ENCODE assay signal across 8 cellular contexts in genomic region chr19:39030854-39031367, GRCh38. TPM values are rescaled to one million over a fixed set of nuclear protein-coding genes. Genes with fewer than 3 reads are reported as not detected.
DNase-seq lines count a peak whose midpoint lies in the region; ATAC-seq and TF ChIP-seq lines count a peak whose summit lies in the region.

No MANE protein-coding gene starts in this region.

- no peaks in the 10 kb centered on the region for H3K9me2 ChIP-seq in SK-N-SH

- H3K9ac ChIP-seq in SK-N-SH = no peak overlapping the region

- H2AFZ ChIP-seq in SK-N-SH (ENCODE audit: low read depth) = no peak overlapping the region

- H3K4me3 ChIP-seq in SK-N-SH (ENCODE audit: low read depth in 2 of 2, low read length in 1 of 2) (peak overlapping the region; percentile 60 to 68), iPS-18c (ENCODE audit: insufficient read depth, low read depth, low read length) (peak overlapping the region; percentile 84)

- no peaks in the 10 kb centered on the region for H3K27me3 ChIP-seq in SK-N-SH (ENCODE audit: insufficient read depth)

- CTCF ChIA-PET in SK-N-SH (lab: Yijun Ruan, JAX) = interaction anchor here (0.9 to 2.1 kb wide), 3 partner anchors 21 to 297 kb away, joined by 3 to 7 read pairs (median 4); partner anchors contain the start of gene FBXO17

- H3K27me3 Mint-ChIP-seq in activated T-helper 17 cell treated with anti-CD3 and anti-CD28 coated beads, Interleukin-2, amount 50 U/mL, for 72 hours = peaks cover 5% of the 10 kb centered on the region
- H3K27me3 Mint-ChIP-seq in stimulated activated naive CD8-positive, alpha-beta T cell treated with anti-CD3 and anti-CD28 coated beads, Interleukin-15, amount 100 ng/mL, for 72 hours = peaks cover 11% of the 10 kb centered on the region

- DNase-seq in SK-N-SH (no peak), cerebellar nuclear complex (lab: John Stamatoyannopoulos, UW) (no peak), NCI-H1092 (lab: John Stamatoyannopoulos, UW) (no peak), NCI-H2107 treated with DMSO at 0.1 percent for 48 hours (lab: John Stamatoyannopoulos, UW; ENCODE audit: unreplicated experiment) (no peak)
- DNase-seq in stimulated activated naive CD8-positive, alpha-beta T cell treated with anti-CD3 and anti-CD28 coated beads, Interleukin-15, amount 100 ng/mL, for 72 hours = no peak

- WGBS in SK-N-SH (ENCODE audit: low lambda C conversion rate) = 50% methylated on average over 6 of the region's 11 CpGs

- no peaks in the 10 kb centered on the region for H3K79me2 ChIP-seq in SK-N-SH (ENCODE audit: insufficient read depth)

- H3K9me3 ChIP-seq in SK-N-SH (no peaks in the 10 kb centered on the region), iPS-18c (ENCODE audit: control insufficient read depth, insufficient read depth, low read length) (peaks cover 4% of the 10 kb centered on the region)

- H4K20me1 ChIP-seq in SK-N-SH (ENCODE audit: insufficient read depth) = no peaks in the 10 kb centered on the region

- no peak for TF ChIP-seq EP300 in SK-N-SH (IDR thresholded peaks at IDR 0.05; ENCODE audit: borderline replicate concordance in 1 of 2, low read depth in 1 of 2, low read length in 1 of 2)

- no peak for ATAC-seq in SK-N-SH treated with all-trans-retinoic acid at 6 μM for 48 hours
- no peak for ATAC-seq in activated T-helper 17 cell treated with anti-CD3 and anti-CD28 coated beads, Interleukin-2, amount 50 U/mL, for 72 hours (replicated peaks)
- ATAC-seq in stimulated activated naive CD8-positive, alpha-beta T cell treated with anti-CD3 and anti-CD28 coated beads, Interleukin-15, amount 100 ng/mL, for 72 hours = no peak

- no peak overlapping the region; a peak in 1 of 4 replicates for H3K27ac ChIP-seq in SK-N-SH (ENCODE audit: low read depth in 2 of 2, low read length in 1 of 2)

- H3K4me1 Mint-ChIP-seq in activated T-helper 17 cell treated with anti-CD3 and anti-CD28 coated beads, Interleukin-2, amount 50 U/mL, for 72 hours = no peaks in the 10 kb centered on the region
- H3K4me1 Mint-ChIP-seq in stimulated activated naive CD8-positive, alpha-beta T cell treated with anti-CD3 and anti-CD28 coated beads, Interleukin-15, amount 100 ng/mL, for 72 hours = peaks cover 21% of the 10 kb centered on the region

- no peaks in the 10 kb centered on the region for H3K36me3 ChIP-seq in SK-N-SH (replicated peaks in 1 of 2; ENCODE audit: control insufficient read depth in 1 of 2, insufficient read depth in 2 of 2, low read length in 1 of 2)

- no peak for TF ChIP-seq RAD21 in SK-N-SH (IDR thresholded peaks at IDR 0.05; ENCODE audit: low read length)

- no peaks in the 10 kb centered on the region for H3K36me3 Mint-ChIP-seq in activated T-helper 17 cell treated with anti-CD3 and anti-CD28 coated beads, Interleukin-2, amount 50 U/mL, for 72 hours (ENCODE audit: low read depth)

- H3K4me1 ChIP-seq in SK-N-SH (ENCODE audit: control insufficient read depth in 1 of 2, insufficient read depth in 2 of 2, low read depth in 1 of 2, low read length in 1 of 2) = peaks cover 0 to 3% of the 10 kb centered on the region in 2 experiments; a peak in 1 of 4 replicates

- no peak for TF ChIP-seq CTCF in SK-N-SH (IDR thresholded peaks at IDR 0.05)

- POLR2A ChIA-PET in SK-N-SH (lab: Yijun Ruan, JAX) = no interaction called here

- H3K4me2 ChIP-seq in SK-N-SH = peak overlapping the region; percentile 97

- H3K9me3 Mint-ChIP-seq in activated T-helper 17 cell treated with anti-CD3 and anti-CD28 coated beads, Interleukin-2, amount 50 U/mL, for 72 hours = no peaks in the 10 kb centered on the region
- no peaks in the 10 kb centered on the region for H3K9me3 Mint-ChIP-seq in stimulated activated naive CD8-positive, alpha-beta T cell treated with anti-CD3 and anti-CD28 coated beads, Interleukin-15, amount 100 ng/mL, for 72 hours

- H3F3A ChIP-seq in SK-N-SH (replicated peaks; ENCODE audit: insufficient read depth) = no peaks in the 10 kb centered on the region

- no peak overlapping the region for H3K27ac Mint-ChIP-seq in activated T-helper 17 cell treated with anti-CD3 and anti-CD28 coated beads, Interleukin-2, amount 50 U/mL, for 72 hours
- no peak overlapping the region for H3K27ac Mint-ChIP-seq in stimulated activated naive CD8-positive, alpha-beta T cell treated with anti-CD3 and anti-CD28 coated beads, Interleukin-15, amount 100 ng/mL, for 72 hours

- H3K4me3 Mint-ChIP-seq in activated T-helper 17 cell treated with anti-CD3 and anti-CD28 coated beads, Interleukin-2, amount 50 U/mL, for 72 hours = peak overlapping the region; percentile 47
- H3K4me3 Mint-ChIP-seq in stimulated activated naive CD8-positive, alpha-beta T cell treated with anti-CD3 and anti-CD28 coated beads, Interleukin-15, amount 100 ng/mL, for 72 hours = peak overlapping the region; percentile 82 to 87

TF ChIP-seq in SK-N-SH, 30 proteins besides CTCF, POLR2A, EP300 and RAD21 (continues in another document):
- TF ChIP-seq EZH2phosphoT487 (IDR thresholded peaks at IDR 0.05; ENCODE audit: borderline replicate concordance, low read depth) (no peak), POLR2AphosphoS5 (IDR thresholded peaks at IDR 0.05; ENCODE audit: low read depth, low read length) (no peak), RXRA (IDR thresholded peaks at IDR 0.05; ENCODE audit: borderline replicate concordance, low read depth) (no peak), FOXJ3 (CRISPR knock-in tag; IDR thresholded peaks at IDR 0.05) (no peak), NFIC (IDR thresholded peaks at IDR 0.05; ENCODE audit: borderline replicate concordance) (no peak), GABPA (IDR thresholded peaks at IDR 0.05; ENCODE audit: low read depth) (no peak)
- TF ChIP-seq, protein P1, sequence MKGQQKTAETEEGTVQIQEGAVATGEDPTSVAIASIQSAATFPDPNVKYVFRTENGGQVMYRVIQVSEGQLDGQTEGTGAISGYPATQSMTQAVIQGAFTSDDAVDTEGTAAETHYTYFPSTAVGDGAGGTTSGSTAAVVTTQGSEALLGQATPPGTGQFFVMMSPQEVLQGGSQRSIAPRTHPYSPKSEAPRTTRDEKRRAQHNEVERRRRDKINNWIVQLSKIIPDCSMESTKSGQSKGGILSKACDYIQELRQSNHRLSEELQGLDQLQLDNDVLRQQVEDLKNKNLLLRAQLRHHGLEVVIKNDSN (IDR thresholded peaks at IDR 0.05; ENCODE audit: borderline replicate concordance, low read depth) = no peak

TF ChIP-seq in SK-N-SH treated with all-trans-retinoic acid at 6 μM for 48 hours, 23 proteins besides CTCF, POLR2A, EP300 and RAD21 (continues in another document):
- TF ChIP-seq ARNTL (CRISPR knock-in tag; IDR thresholded peaks at IDR 0.05; ENCODE audit: borderline replicate concordance, low read depth) = no peak
- TF ChIP-seq ZFP30 (CRISPR knock-in tag; IDR thresholded peaks at IDR 0.05) = no peak
- TF ChIP-seq CSDC2 (CRISPR knock-in tag; IDR thresholded peaks at IDR 0.05) = no peak
- no peak for TF ChIP-seq PATZ1 (CRISPR knock-in tag; IDR thresholded peaks at IDR 0.05; ENCODE audit: borderline replicate concordance)
- TF ChIP-seq RARB (CRISPR knock-in tag; IDR thresholded peaks at IDR 0.05) = no peak
- TF ChIP-seq ZC3H10 (CRISPR knock-in tag; IDR thresholded peaks at IDR 0.05) = no peak
- TF ChIP-seq CSRNP3 (CRISPR knock-in tag; IDR thresholded peaks at IDR 0.05) = no peak

RNA-seq across cellular contexts. Expression of gene FBXO27, which starts 1.4 kb away (rescaled TPM):
- polyA plus RNA-seq in SK-N-SH (2012; rRNA removed) = 5.0 and 5.8 TPM in 2 replicates
- 4.3 and 4.5 TPM in 2 replicates for polyA plus RNA-seq in SK-N-SH (2012; cell fraction: cytosol; rRNA removed)
- 3.2 and 7.6 TPM in 2 replicates for polyA plus RNA-seq in SK-N-SH (2012; cell fraction: nucleus; rRNA removed)
- under 1 TPM; 0.43 to 0.66 TPM for total RNA-seq in activated T-helper 17 cell treated with anti-CD3 and anti-CD28 coated beads, Interleukin-2, amount 50 U/mL, for 72 hours

RNA-seq across cellular contexts. Expression of gene ACP7, which starts 53.3 kb away (rescaled TPM):
- polyA plus RNA-seq in SK-N-SH (2012; rRNA removed) = 0.24 and 0.36 TPM in 2 replicates
- polyA plus RNA-seq in SK-N-SH (2012; cell fraction: cytosol; rRNA removed) = 0.13 and 0.31 TPM in 2 replicates
- 0.41 and 0.45 TPM in 2 replicates for polyA plus RNA-seq in SK-N-SH (2012; cell fraction: nucleus; rRNA removed)
- total RNA-seq in activated T-helper 17 cell treated with anti-CD3 and anti-CD28 coated beads, Interleukin-2, amount 50 U/mL, for 72 hours = not detected

RNA-seq across cellular contexts. Expression of gene FBXO17, which starts 55.4 kb away (rescaled TPM):
- polyA plus RNA-seq in SK-N-SH (2012; rRNA removed) = 30.8 and 40.7 TPM in 2 replicates
- polyA plus RNA-seq in SK-N-SH (2012; cell fraction: cytosol; rRNA removed) = 19.8 and 26.3 TPM in 2 replicates
- 82.4 and 84.3 TPM in 2 replicates for polyA plus RNA-seq in SK-N-SH (2012; cell fraction: nucleus; rRNA removed)
- total RNA-seq in activated T-helper 17 cell treated with anti-CD3 and anti-CD28 coated beads, Interleukin-2, amount 50 U/mL, for 72 hours = under 1 TPM; 0.21 to 0.43 TPM
